ENCODE assay signal across 8 cellular contexts in the genomic region with DNA sequence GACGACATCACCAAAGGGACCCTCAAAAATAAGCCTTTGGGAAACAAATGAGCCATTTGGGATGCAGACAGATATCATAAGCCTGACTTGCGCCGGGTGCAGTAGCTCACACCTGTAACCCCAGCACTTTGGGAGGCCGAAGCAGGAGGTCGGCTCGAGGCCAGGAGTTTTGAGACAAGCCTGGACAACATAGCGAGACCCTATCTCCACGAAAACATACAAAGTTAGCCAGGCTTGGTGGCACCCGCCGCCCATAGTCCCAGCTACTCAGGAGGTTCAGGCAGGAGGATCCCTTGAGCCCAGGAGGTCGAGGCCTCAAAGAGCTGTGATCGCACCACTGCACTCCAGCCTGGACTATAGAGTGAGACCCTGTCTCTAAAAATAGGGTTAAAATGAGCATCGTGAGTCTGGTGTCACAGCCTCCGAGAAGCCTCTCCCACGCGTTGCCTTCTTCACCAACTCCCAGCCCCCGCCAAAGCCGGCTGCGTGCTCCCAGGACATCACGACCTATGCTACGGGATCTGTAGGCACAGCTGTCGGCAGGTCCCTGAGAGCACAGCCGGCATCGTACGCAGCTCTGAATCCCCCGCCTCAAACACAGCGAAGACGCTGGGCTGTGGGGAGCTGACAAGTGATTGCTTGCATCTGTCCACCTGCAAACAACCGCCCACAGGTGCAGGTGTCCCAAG. TPM values are rescaled to one million over a fixed set of nuclear protein-coding genes. Genes with fewer than 3 reads are reported as not detected.
DNase-seq lines count a peak whose midpoint lies in the region; ATAC-seq, FAIRE-seq and TF ChIP-seq lines count a peak whose summit lies in the region.

No MANE protein-coding gene starts in this region.

- no peak for DNase-seq in activated T-cell treated with anti-CD3 and anti-CD28 coated beads, Interleukin-2, amount 50 U/mL, for 72 hours
- no peak for DNase-seq in activated T-cell treated with anti-CD3 and anti-CD28 coated beads for 4 hours
- no peak for DNase-seq in kidney
- no peak for DNase-seq in suprapubic skin (ENCODE audit: low spot score in 2 of 2)
- DNase-seq in posterior vena cava (ENCODE audit: low spot score), result no peak

- H3K27ac ChIP-seq in kidney (ENCODE audit: low read depth in 2 of 2, low read length in 2 of 2) (no peak overlapping the region), suprapubic skin (no peak overlapping the region)

- peak overlapping the region; percentile 88 to 93 for H3K4me3 Mint-ChIP-seq in activated T-cell treated with anti-CD3 and anti-CD28 coated beads, Interleukin-2, amount 50 U/mL, for 72 hours
- H3K4me3 Mint-ChIP-seq in activated naive CD8-positive, alpha-beta T cell, result peak overlapping the region; percentile 93

- peaks cover 63% of the 10 kb centered on the region for H3K4me1 Mint-ChIP-seq in activated T-cell treated with anti-CD3 and anti-CD28 coated beads, Interleukin-2, amount 50 U/mL, for 72 hours (ENCODE audit: low read depth)
- H3K4me1 Mint-ChIP-seq in activated naive CD8-positive, alpha-beta T cell (ENCODE audit: low read depth), result peaks cover 61% of the 10 kb centered on the region

- H3K27me3 ChIP-seq in suprapubic skin, result no peaks in the 10 kb centered on the region

- no peaks in the 10 kb centered on the region for H3K9me3 Mint-ChIP-seq in activated T-cell treated with anti-CD3 and anti-CD28 coated beads, Interleukin-2, amount 50 U/mL, for 72 hours
- H3K9me3 Mint-ChIP-seq in activated naive CD8-positive, alpha-beta T cell (ENCODE audit: low read depth), result no peaks in the 10 kb centered on the region

- peak overlapping the region; percentile 17 to 52 for H3K9ac ChIP-seq in kidney (ENCODE audit: low read length in 2 of 2)

- no peak for FAIRE-seq in kidney (lab: Jason Lieb, UNC)

- H3K4me1 ChIP-seq in kidney (ENCODE audit: control insufficient read depth in 1 of 2, insufficient read depth in 1 of 2, low read depth in 1 of 2, low read length in 2 of 2), result peaks cover 12 to 39% of the 10 kb centered on the region in 2 donors
- peaks cover 67% of the 10 kb centered on the region for H3K4me1 ChIP-seq in suprapubic skin

- H3K4me3 ChIP-seq in kidney (ENCODE audit: low read length in 2 of 2) (peak overlapping the region; percentile 75 to 88), suprapubic skin (peak overlapping the region; percentile 96)

- intact Hi-C loops in kidney (cut with DNase I), result no loop called here
- intact Hi-C loops in posterior vena cava (cut with DNase I), result no loop called here

- peaks cover 0 to 5% of the 10 kb centered on the region in 2 donors for H3K36me3 Mint-ChIP-seq in activated T-cell treated with anti-CD3 and anti-CD28 coated beads, Interleukin-2, amount 50 U/mL, for 72 hours (ENCODE audit: insufficient read depth in 2 of 2)
- no peaks in the 10 kb centered on the region for H3K36me3 Mint-ChIP-seq in activated naive CD8-positive, alpha-beta T cell

- TF ChIP-seq EP300 in suprapubic skin (IDR thresholded peaks at IDR 0.05), result no peak

- H3K27me3 Mint-ChIP-seq in activated T-cell treated with anti-CD3 and anti-CD28 coated beads, Interleukin-2, amount 50 U/mL, for 72 hours (ENCODE audit: low read depth), result no peaks in the 10 kb centered on the region
- no peaks in the 10 kb centered on the region for H3K27me3 Mint-ChIP-seq in activated naive CD8-positive, alpha-beta T cell

- H3K27ac Mint-ChIP-seq in activated T-cell treated with anti-CD3 and anti-CD28 coated beads, Interleukin-2, amount 50 U/mL, for 72 hours, result peak overlapping the region; percentile 96
- peak overlapping the region; percentile 94 for H3K27ac Mint-ChIP-seq in activated naive CD8-positive, alpha-beta T cell

- no peaks in the 10 kb centered on the region for H3K9me3 ChIP-seq in kidney (ENCODE audit: control insufficient read depth in 1 of 2, low read length in 2 of 2)
- H3K9me3 ChIP-seq in suprapubic skin, result no peaks in the 10 kb centered on the region

- TF ChIP-seq CTCF in kidney (IDR thresholded peaks at IDR 0.05; ENCODE audit: borderline replicate concordance, extremely low read depth, insufficient read depth) (no peak), suprapubic skin (IDR thresholded peaks at IDR 0.05) (no peak)

- 66% methylated on average over 26 of the region's 29 CpGs for WGBS in suprapubic skin

- TF ChIP-seq POLR2A in suprapubic skin (IDR thresholded peaks at IDR 0.05), result no peak

- no peak for ATAC-seq in activated T-cell treated with anti-CD3 and anti-CD28 coated beads, Interleukin-2, amount 50 U/mL, for 72 hours (replicated peaks in 1 of 2)
- no peak for ATAC-seq in GM18511 (IDR thresholded peaks at IDR 0.05; ENCODE audit: unreplicated experiment)
- ATAC-seq in GM19463 (IDR thresholded peaks at IDR 0.05; ENCODE audit: unreplicated experiment), result no peak

- H3K36me3 ChIP-seq in kidney (ENCODE audit: control insufficient read depth in 1 of 2, insufficient read depth in 2 of 2, low read length in 2 of 2) (no peaks in the 10 kb centered on the region), suprapubic skin (no peaks in the 10 kb centered on the region)

RNA-seq across cellular contexts. Expression of a gene that starts 1.6 kb away (rescaled TPM):
- total RNA-seq in activated T-cell treated with anti-CD3 and anti-CD28 coated beads, Interleukin-2, amount 50 U/mL, for 72 hours, result 10 to 100 TPM; 41.4 to 46.5 TPM
- 36.8 TPM for total RNA-seq in kidney
- 12.1 TPM for polyA plus RNA-seq in kidney (ENCODE audit: insufficient read depth, low read depth, low replicate concordance)
- 10 to 100 TPM; 31.8 to 63.1 (median 38.3) TPM for total RNA-seq in suprapubic skin
- 10 to 100 TPM; 22.8 to 27.4 TPM for total RNA-seq in posterior vena cava

RNA-seq across cellular contexts. Expression of a gene that starts 16.7 kb away (rescaled TPM):
- 10 to 100 TPM; 26.4 to 27.5 TPM for total RNA-seq in activated T-cell treated with anti-CD3 and anti-CD28 coated beads, Interleukin-2, amount 50 U/mL, for 72 hours
- total RNA-seq in kidney, result 22.2 TPM
- polyA plus RNA-seq in kidney (ENCODE audit: insufficient read depth, low read depth, low replicate concordance), result 10.4 TPM
- 10 to 100 TPM; 12.1 to 30.8 (median 20.9) TPM for total RNA-seq in suprapubic skin
- 10 to 100 TPM in 1 of 2 donors, 1 to 10 TPM in 1; 9.4 to 16.2 TPM for total RNA-seq in posterior vena cava

RNA-seq across cellular contexts. Expression of a gene that starts 34.6 kb away (rescaled TPM):
- 10 to 100 TPM; 12.1 to 12.8 TPM for total RNA-seq in activated T-cell treated with anti-CD3 and anti-CD28 coated beads, Interleukin-2, amount 50 U/mL, for 72 hours
- 3.6 TPM for total RNA-seq in kidney
- 0.24 TPM for polyA plus RNA-seq in kidney (ENCODE audit: insufficient read depth, low read depth, low replicate concordance)
- 1 to 10 TPM; 1.5 to 3.8 (median 1.8) TPM for total RNA-seq in suprapubic skin
- total RNA-seq in posterior vena cava, result 1 to 10 TPM; 1.1 to 2.0 TPM

RNA-seq across cellular contexts. Expression of a gene that starts 38.6 kb away (rescaled TPM):
- total RNA-seq in activated T-cell treated with anti-CD3 and anti-CD28 coated beads, Interleukin-2, amount 50 U/mL, for 72 hours, result 10 to 100 TPM; 84.2 to 92.1 TPM
- total RNA-seq in kidney, result 63.8 TPM
- 65.1 TPM for polyA plus RNA-seq in kidney (ENCODE audit: insufficient read depth, low read depth, low replicate concordance)
- 100 to 1,000 TPM in 3 of 4 donors, 10 to 100 TPM in 1; 82.3 to 120 (median 110) TPM for total RNA-seq in suprapubic skin
- total RNA-seq in posterior vena cava, result 10 to 100 TPM; 49.9 to 51.4 TPM

RNA-seq across cellular contexts. Expression of a gene that starts 58.5 kb away (rescaled TPM):
- 1 to 10 TPM; 4.2 to 4.5 TPM for total RNA-seq in activated T-cell treated with anti-CD3 and anti-CD28 coated beads, Interleukin-2, amount 50 U/mL, for 72 hours
- total RNA-seq in kidney, result 10.3 TPM
- 6.1 TPM for polyA plus RNA-seq in kidney (ENCODE audit: insufficient read depth, low read depth, low replicate concordance)
- total RNA-seq in suprapubic skin, result 10 to 100 TPM; 13.4 to 26.7 (median 22.3) TPM
- total RNA-seq in posterior vena cava, result 1 to 10 TPM; 3.0 to 3.6 TPM
